In genomic region chr14:97301931-97302559, GRCh38 we compare ENCODE assay signal across 25 cellular contexts.
DNase-seq lines count a peak whose midpoint lies in the region; ATAC-seq and TF ChIP-seq lines count a peak whose summit lies in the region.
"Had no signal": no experiment of that assay in that cellular context is flagged by ENCODE, and none has a peak within 500 bp of the region (broad histone marks: within the 10 kb centered on the region; RNA-seq: fewer than 3 reads in every experiment).

No MANE protein-coding gene starts in this region.

- intact Hi-C loops in Right ventricle myocardium superior (cut with DNase I): no loop called here

- peaks cover 10% of the 10 kb centered on the region in 2 donors for H3K27me3 Mint-ChIP-seq in CD8-positive, alpha-beta memory T cell
- H3K27me3 Mint-ChIP-seq in GM23338 (ENCODE audit: insufficient read depth, low read depth, poor library complexity): peaks cover 4% of the 10 kb centered on the region
- peaks cover 4% of the 10 kb centered on the region for H3K27me3 Mint-ChIP-seq in activated T-helper 17 cell treated with anti-CD3 and anti-CD28 coated beads, Interleukin-2, amount 50 U/mL, for 72 hours
- H3K27me3 Mint-ChIP-seq in activated naive CD8-positive, alpha-beta T cell treated with anti-CD3 and anti-CD28 coated beads, Interleukin-2, amount 50 U/mL, for 24 hours: peaks cover 6% of the 10 kb centered on the region

- CTCF ChIA-PET in CD8-positive, alpha-beta memory T cell (lab: Charles Lee): interaction anchor here (1.0 to 1.2 kb wide), 2 partner anchors 156 to 158 kb away, joined by 3 read pairs; no protein-coding TSS in a partner anchor

- POLR2A ChIA-PET in CD8-positive, alpha-beta memory T cell (lab: Charles Lee): no interaction called here

- no peak overlapping the region for H2BK15ac ChIP-seq in mesenchymal stem cell (ENCODE audit: low read depth, poor library complexity, severe bottlenecking)

- H3K4me2 ChIP-seq in GM23338: no peak overlapping the region
- peak overlapping the region; percentile 11 for H3K4me2 ChIP-seq in mesenchymal stem cell (ENCODE audit: low read length, poor library complexity, severe bottlenecking)
- H3K4me2 ChIP-seq: smooth muscle cell had no signal

- H4K20me1 ChIP-seq in GM23338 (replicated peaks; ENCODE audit: insufficient read depth): no peaks in the 10 kb centered on the region

- TF ChIP-seq CTCF in GM23338 (conservative IDR thresholded peaks at IDR 0.05; ENCODE audit: low read depth in 2 of 2): peak in 1 of 2 experiments; percentile 56; a peak in 2 of 4 replicates

- no peaks in the 10 kb centered on the region for H3K36me3 Mint-ChIP-seq in CD8-positive, alpha-beta memory T cell
- no peaks in the 10 kb centered on the region for H3K36me3 Mint-ChIP-seq in GM23338 (ENCODE audit: low read depth)
- no peaks in the 10 kb centered on the region for H3K36me3 Mint-ChIP-seq in activated T-helper 17 cell treated with anti-CD3 and anti-CD28 coated beads, Interleukin-2, amount 50 U/mL, for 72 hours (ENCODE audit: low read depth)
- H3K36me3 Mint-ChIP-seq in activated naive CD8-positive, alpha-beta T cell treated with anti-CD3 and anti-CD28 coated beads, Interleukin-2, amount 50 U/mL, for 24 hours (ENCODE audit: low read depth): no peaks in the 10 kb centered on the region

- no peaks in the 10 kb centered on the region for H3K9me2 ChIP-seq in GM23338 (ENCODE audit: insufficient read depth)

- H3K23ac ChIP-seq in mesenchymal stem cell (ENCODE audit: low read length in 2 of 2): no peak overlapping the region

- H3K27ac Mint-ChIP-seq in CD8-positive, alpha-beta memory T cell: peak overlapping the region in 5 of 8 donors; percentile 4 to 39 (median 30)
- no peak overlapping the region for H3K27ac Mint-ChIP-seq in GM23338
- H3K27ac Mint-ChIP-seq in activated T-helper 17 cell treated with anti-CD3 and anti-CD28 coated beads, Interleukin-2, amount 50 U/mL, for 72 hours: peak overlapping the region; percentile 9
- H3K27ac Mint-ChIP-seq in activated naive CD8-positive, alpha-beta T cell treated with anti-CD3 and anti-CD28 coated beads, Interleukin-2, amount 50 U/mL, for 24 hours: no peak overlapping the region

- H2AFZ ChIP-seq in GM23338 (no peak overlapping the region), mesenchymal stem cell (ENCODE audit: low read depth, low read length) (no peak overlapping the region)

- H4K8ac ChIP-seq in mesenchymal stem cell (ENCODE audit: low read length): no peak overlapping the region

- no peak overlapping the region for H2BK120ac ChIP-seq in mesenchymal stem cell (ENCODE audit: low read depth, low read length)

- H3K27ac ChIP-seq in CD8-positive, alpha-beta memory T cell (ENCODE audit: low read depth, low read length): no peak overlapping the region
- H3K27ac ChIP-seq in GM23338 (ENCODE audit: low read depth) (no peak overlapping the region), mesenchymal stem cell (ENCODE audit: low read length, poor library complexity, severe bottlenecking) (no peak overlapping the region)
- H3K27ac ChIP-seq: cardiac muscle cell, left ventricle myocardium inferior, WERI-Rb-1 had no signal

- H3K14ac ChIP-seq in mesenchymal stem cell (ENCODE audit: low read length in 2 of 2): no peak overlapping the region

- H3K79me1 ChIP-seq in mesenchymal stem cell (replicated peaks; ENCODE audit: low read length, poor library complexity, severe bottlenecking): no peaks in the 10 kb centered on the region

- no peak overlapping the region for H4K91ac ChIP-seq in mesenchymal stem cell (ENCODE audit: low read length)

- 21% methylated on average over 4 of the region's 4 CpGs for WGBS in mesenchymal stem cell

- H3K4me1 Mint-ChIP-seq in CD8-positive, alpha-beta memory T cell: peaks cover 24 to 44% (median 25%) of the 10 kb centered on the region in 3 donors
- peaks cover 16% of the 10 kb centered on the region for H3K4me1 Mint-ChIP-seq in GM23338
- H3K4me1 Mint-ChIP-seq in activated T-helper 17 cell treated with anti-CD3 and anti-CD28 coated beads, Interleukin-2, amount 50 U/mL, for 72 hours: peaks cover 10% of the 10 kb centered on the region
- H3K4me1 Mint-ChIP-seq in activated naive CD8-positive, alpha-beta T cell treated with anti-CD3 and anti-CD28 coated beads, Interleukin-2, amount 50 U/mL, for 24 hours: peaks cover 16% of the 10 kb centered on the region

- H3K9me3 Mint-ChIP-seq in CD8-positive, alpha-beta memory T cell: no peaks in the 10 kb centered on the region
- H3K9me3 Mint-ChIP-seq in GM23338: no peaks in the 10 kb centered on the region
- no peaks in the 10 kb centered on the region for H3K9me3 Mint-ChIP-seq in activated T-helper 17 cell treated with anti-CD3 and anti-CD28 coated beads, Interleukin-2, amount 50 U/mL, for 72 hours
- H3K9me3 Mint-ChIP-seq in activated naive CD8-positive, alpha-beta T cell treated with anti-CD3 and anti-CD28 coated beads, Interleukin-2, amount 50 U/mL, for 24 hours: no peaks in the 10 kb centered on the region

- no peak overlapping the region for H3K18ac ChIP-seq in mesenchymal stem cell (ENCODE audit: low read depth in 1 of 2, low read length in 2 of 2)

- ATAC-seq in GM23338: peak; percentile 72
- ATAC-seq in activated T-helper 17 cell treated with anti-CD3 and anti-CD28 coated beads, Interleukin-2, amount 50 U/mL, for 72 hours (replicated peaks): no peak
- no peak for ATAC-seq in Right ventricle myocardium superior (ENCODE audit: poor library complexity)
- no peak for ATAC-seq in activated naive CD8-positive, alpha-beta T cell treated with anti-CD3 and anti-CD28 coated beads, Interleukin-2, amount 50 U/mL, for 24 hours
- ATAC-seq: right cardiac atrium; stimulated activated naive CD8-positive, alpha-beta T cell treated with anti-CD3 and anti-CD28 coated beads, Interleukin-15, Interleukin-2, amounts not matched to agents 100 U/mL and 50 U/mL, for 24 hours had no signal

- H2AK5ac ChIP-seq in mesenchymal stem cell (ENCODE audit: low read length, severe bottlenecking): no peak overlapping the region

- no peaks in the 10 kb centered on the region for H3F3A ChIP-seq in GM23338 (replicated peaks; ENCODE audit: low read depth)

- no peak overlapping the region for H3K4me3 ChIP-seq in CD8-positive, alpha-beta memory T cell (ENCODE audit: low read length)
- no peak overlapping the region for H3K4me3 ChIP-seq in GM23338
- no peak overlapping the region for H3K4me3 ChIP-seq in mesenchymal stem cell (ENCODE audit: insufficient read depth in 1 of 2, low read depth in 1 of 2, low read length in 2 of 2)
- H3K4me3 ChIP-seq: cardiac muscle cell, left ventricle myocardium inferior, smooth muscle cell had no signal

- H3K9ac ChIP-seq in mesenchymal stem cell (ENCODE audit: low read length): no peak overlapping the region

- no peaks in the 10 kb centered on the region for H3K9me3 ChIP-seq in CD8-positive, alpha-beta memory T cell (ENCODE audit: low read length)
- no peaks in the 10 kb centered on the region for H3K9me3 ChIP-seq in mesenchymal stem cell (ENCODE audit: control insufficient read depth, low read length)
- H3K9me3 ChIP-seq: left ventricle myocardium inferior had no signal

- no peak overlapping the region for H3K4ac ChIP-seq in mesenchymal stem cell (ENCODE audit: low read depth in 1 of 2, low read length in 2 of 2)

- H3K27me3 ChIP-seq in CD8-positive, alpha-beta memory T cell (ENCODE audit: insufficient read depth, low read length, poor library complexity, severe bottlenecking): no peaks in the 10 kb centered on the region
- no peaks in the 10 kb centered on the region for H3K27me3 ChIP-seq in GM23338 (ENCODE audit: insufficient read depth)
- H3K27me3 ChIP-seq in mesenchymal stem cell (ENCODE audit: control insufficient read depth in 1 of 2, insufficient read depth in 1 of 2, low read length in 2 of 2): peaks cover 0 to 7% of the 10 kb centered on the region in 2 experiments
- H3K27me3 ChIP-seq: cardiac muscle cell had no signal

- H3K4me3 Mint-ChIP-seq in CD8-positive, alpha-beta memory T cell: no peak overlapping the region
- no peak overlapping the region for H3K4me3 Mint-ChIP-seq in GM23338
- H3K4me3 Mint-ChIP-seq in activated T-helper 17 cell treated with anti-CD3 and anti-CD28 coated beads, Interleukin-2, amount 50 U/mL, for 72 hours: no peak overlapping the region
- no peak overlapping the region for H3K4me3 Mint-ChIP-seq in activated naive CD8-positive, alpha-beta T cell treated with anti-CD3 and anti-CD28 coated beads, Interleukin-2, amount 50 U/mL, for 24 hours

- no peak overlapping the region for H2BK5ac ChIP-seq in mesenchymal stem cell (ENCODE audit: low read depth, low read length, poor library complexity, severe bottlenecking)

- no peak for DNase-seq in CD8-positive, alpha-beta memory T cell
- peak; percentile 48 for DNase-seq in GM23338 (ENCODE audit: low spot score)
- DNase-seq in mesenchymal stem cell: no peak
- no peak for DNase-seq in NCI-H510A treated with DMSO at 0.1 percent for 48 hours (lab: John Stamatoyannopoulos, UW)
- DNase-seq in Right ventricle myocardium superior: no peak
- no peak for DNase-seq in activated naive CD8-positive, alpha-beta T cell treated with anti-CD3 and anti-CD28 coated beads, Interleukin-2, amount 50 U/mL, for 24 hours
- DNase-seq: ACHN; activated CD4-positive, alpha-beta T cell treated with anti-CD3 and anti-CD28 coated beads for 48 hours; activated effector memory CD4-positive, alpha-beta T cell treated with anti-CD3 and anti-CD28 coated beads, Interleukin-2, amount 50 U/mL, for 16 hours; activated T-cell treated with anti-CD3 and anti-CD28 coated beads for 4 hours; cortex of kidney; glutamatergic neuron; islet precursor cell; left ventricle myocardium inferior; NCI-H1105; NCI-H187 treated with DMSO at 0.1 percent for 48 hours; NCI-H2171 treated with DMSO at 0.1 percent for 48 hours; posterior cingulate gyrus; right cardiac atrium; stimulated activated naive CD8-positive, alpha-beta T cell treated with anti-CD3 and anti-CD28 coated beads, Interleukin-15, Interleukin-2, amounts not matched to agents 100 U/mL and 50 U/mL, for 24 hours; T1000; WERI-Rb-1 had no signal

- H3K4me1 ChIP-seq in CD8-positive, alpha-beta memory T cell (ENCODE audit: insufficient read depth, low read length): peaks cover 3% of the 10 kb centered on the region
- H3K4me1 ChIP-seq in GM23338 (ENCODE audit: insufficient read depth) (peaks cover 5% of the 10 kb centered on the region; the same call in 1 of the 2 replicates), mesenchymal stem cell (ENCODE audit: control insufficient read depth, insufficient read depth, low read depth, low read length) (no peaks in the 10 kb centered on the region)
- H3K4me1 ChIP-seq: left ventricle myocardium inferior had no signal

- H2BK12ac ChIP-seq in mesenchymal stem cell (ENCODE audit: low read length in 2 of 2): no peak overlapping the region

- H3K79me2 ChIP-seq in GM23338 (replicated peaks; ENCODE audit: insufficient read depth): no peaks in the 10 kb centered on the region

- no peaks in the 10 kb centered on the region for H3K36me3 ChIP-seq in CD8-positive, alpha-beta memory T cell (ENCODE audit: insufficient read depth, low read length)
- H3K36me3 ChIP-seq in GM23338 (ENCODE audit: insufficient read depth) (no peaks in the 10 kb centered on the region), mesenchymal stem cell (ENCODE audit: control insufficient read depth in 1 of 2, insufficient read depth in 2 of 2, low read depth in 1 of 2, low read length in 2 of 2) (no peaks in the 10 kb centered on the region)
- H3K36me3 ChIP-seq: cardiac muscle cell, left ventricle myocardium inferior, WERI-Rb-1 had no signal

Comparison
In these comparisons a context has a peak if more than half of its experiments do, and no peak if none do; other contexts are left out.
1. H3K27ac Mint-ChIP-seq: peak in CD8-positive, alpha-beta memory T cell (5 of 8) and activated T-helper 17 cell treated with anti-CD3 and anti-CD28 coated beads, Interleukin-2, amount 50 U/mL, for 72 hours (single experiment); none in GM23338 (single experiment) and activated naive CD8-positive, alpha-beta T cell treated with anti-CD3 and anti-CD28 coated beads, Interleukin-2, amount 50 U/mL, for 24 hours (single experiment).